In genomic region chr18:62883937-62884735, GRCh38 we compare ENCODE assay signal across 1 cellular context.
TF ChIP-seq lines count a peak whose summit lies in the region.

No MANE protein-coding gene starts in this region.

TF ChIP-seq in IMR-90, 13 proteins besides CTCF, POLR2A, EP300 and RAD21 (continued from another document):
- TF ChIP-seq ELK1 (IDR thresholded peaks at IDR 0.05; ENCODE audit: borderline replicate concordance, low read depth, low read length) (no peak), BHLHE40 (IDR thresholded peaks at IDR 0.05; ENCODE audit: low read depth, low read length) (no peak), CEBPB (IDR thresholded peaks at IDR 0.05; ENCODE audit: low read depth, low read length) (no peak), USF2 (IDR thresholded peaks at IDR 0.05; ENCODE audit: low read depth, low read length) (no peak), RFX5 (IDR thresholded peaks at IDR 0.05; ENCODE audit: low read depth, low read length) (no peak), CHD1 (IDR thresholded peaks at IDR 0.05; ENCODE audit: low read depth, low read length) (no peak), RCOR1 (IDR thresholded peaks at IDR 0.05; ENCODE audit: insufficient replicate concordance, low read length) (no peak), MXI1 (IDR thresholded peaks at IDR 0.05; ENCODE audit: borderline replicate concordance, low read depth, low read length) (no peak), SMC3 (IDR thresholded peaks at IDR 0.05; ENCODE audit: low read depth, low read length) (no peak)
